Comparison of ENCODE assay signal across 22 cellular contexts in the genomic region with DNA sequence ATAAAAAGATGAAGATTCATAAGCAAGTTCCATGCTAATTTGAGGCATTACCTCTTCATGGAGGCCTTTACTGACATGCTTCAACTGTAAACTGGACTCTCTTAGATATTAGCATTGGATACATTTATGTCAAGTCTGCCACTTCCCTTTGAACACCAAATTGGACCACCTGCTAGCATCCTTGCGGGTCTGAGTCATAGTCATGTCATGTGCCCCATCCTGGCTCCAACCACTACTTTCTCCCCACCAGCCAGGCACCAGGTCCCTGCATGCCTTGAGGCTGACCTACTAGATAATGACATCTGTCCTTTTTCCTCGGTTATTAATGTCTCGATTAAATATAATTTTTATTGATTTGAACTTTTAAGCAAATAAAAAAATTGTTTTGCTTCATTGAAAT. TPM values are rescaled to one million over a fixed set of nuclear protein-coding genes. Genes with fewer than 3 reads are reported as not detected.
DNase-seq lines count a peak whose midpoint lies in the region; ATAC-seq and TF ChIP-seq lines count a peak whose summit lies in the region.
"Had no signal": no experiment of that assay in that cellular context is flagged by ENCODE, and none has a peak within 500 bp of the region (broad histone marks: within the 10 kb centered on the region; RNA-seq: fewer than 3 reads in every experiment).

No MANE protein-coding gene starts in this region.

- in situ Hi-C loops in astrocyte of the spinal cord (cut with HindIII; ENCODE audit: low sequenced_read_pairs) (loop anchor here (25.0 kb wide), 1 partner anchor 450 kb away; no protein-coding TSS in a partner anchor), GM13977 (cut with MboI; ENCODE audit: low pct_unique_long_range_greater_than_20kb, low sequenced_read_pairs, unreplicated experiment) (no loop called here)

- DNase-seq in DMS 273 (lab: John Stamatoyannopoulos, UW; ENCODE audit: unreplicated experiment) (peak; percentile 27), DMS 273 treated with DMSO at 0.1 percent for 48 hours (lab: John Stamatoyannopoulos, UW) (no peak), NB4 (ENCODE audit: low read depth) (peak; percentile 40), astrocyte of the spinal cord (ENCODE audit: low read depth, low spot score) (peak; percentile 52), osteoblast (ENCODE audit: insufficient read length, low spot score, missing footprints) (peak; percentile 9), T-helper 2 cell (no peak), GM13977 (ENCODE audit: low spot score) (no peak)
- DNase-seq: activated CD4-positive, alpha-beta T cell treated with anti-CD3 and anti-CD28 coated beads for 4 hours; gastrocnemius medialis; KG1; left colon; NCI-H2107; NCI-H524 treated with DMSO at 0.1 percent for 48 hours; posterior cingulate gyrus; sigmoid colon; stimulated activated naive CD4-positive, alpha-beta T cell treated with Interleukin-2 at 50 U/mL for 16 hours; tibial artery had no signal

- no peak overlapping the region for H3K4me3 ChIP-seq in NB4 (ENCODE audit: low read depth, low read length)
- H3K4me3 ChIP-seq in astrocyte of the spinal cord (ENCODE audit: low read depth, low read length): no peak overlapping the region
- no peak overlapping the region for H3K4me3 ChIP-seq in osteoblast (ENCODE audit: insufficient read depth, low read length)
- H3K4me3 ChIP-seq: BLaER1 treated with 17β-estradiol and CSF1 and Interleukin-3, amounts not matched to agents 10 nM and 100 nM; gastrocnemius medialis; sigmoid colon; tibial artery had no signal

- no peaks in the 10 kb centered on the region for H3K9me3 ChIP-seq in osteoblast (ENCODE audit: low read depth, low read length)
- H3K9me3 ChIP-seq: gastrocnemius medialis, sigmoid colon had no signal

- TF ChIP-seq CTCF in NB4 (IDR thresholded peaks at IDR 0.05; ENCODE audit: low read depth, low read length) (no peak), astrocyte of the spinal cord (IDR thresholded peaks at IDR 0.05; ENCODE audit: low read depth, low read length) (no peak), osteoblast (IDR thresholded peaks at IDR 0.05; ENCODE audit: extremely low read depth, low read depth, low read length) (no peak), GM13977 (IDR thresholded peaks at IDR 0.05; ENCODE audit: extremely low read depth, insufficient read depth, missing control alignments) (no peak)

- H2AFZ ChIP-seq in osteoblast (ENCODE audit: low read length): no peak overlapping the region

- no peaks in the 10 kb centered on the region for H3K27me3 ChIP-seq in osteoblast (ENCODE audit: insufficient read depth, low read length)
- H3K27me3 ChIP-seq: BLaER1 treated with 17β-estradiol and CSF1 and Interleukin-3, amounts not matched to agents 10 nM and 100 nM; gastrocnemius medialis; sigmoid colon; tibial artery had no signal

- no peaks in the 10 kb centered on the region for H4K20me1 ChIP-seq in osteoblast (ENCODE audit: insufficient read depth, low read length)
- H4K20me1 ChIP-seq: BLaER1 treated with 17β-estradiol and CSF1 and Interleukin-3, amounts not matched to agents 10 nM and 100 nM had no signal

- H3K36me3 ChIP-seq in osteoblast (ENCODE audit: insufficient read depth, low read length): no peaks in the 10 kb centered on the region
- H3K36me3 ChIP-seq: BLaER1 treated with 17β-estradiol and CSF1 and Interleukin-3, amounts not matched to agents 10 nM and 100 nM; gastrocnemius medialis; sigmoid colon; tibial artery had no signal

- H3K4me1 ChIP-seq in osteoblast (ENCODE audit: insufficient read depth, low read length): no peaks in the 10 kb centered on the region
- H3K4me1 ChIP-seq: gastrocnemius medialis, sigmoid colon, tibial artery had no signal

- no peaks in the 10 kb centered on the region for H3K79me2 ChIP-seq in osteoblast (ENCODE audit: insufficient read depth, low read length)

- ATAC-seq in HG03354 (IDR thresholded peaks at IDR 0.05; ENCODE audit: poor library complexity, severe bottlenecking, unreplicated experiment): no peak
- ATAC-seq: gastrocnemius medialis; left colon; natural killer cell treated with Interleukin-12 subunit alpha and Interleukin-12 subunit beta and Interleukin-15 and Interleukin-18, amount 100 ng/mL, for 72 hours had no signal

- no peak for TF ChIP-seq POLR2A in NB4 (IDR thresholded peaks at IDR 0.05; ENCODE audit: extremely low read depth, insufficient read length)

- no peak overlapping the region for H3K27ac ChIP-seq in osteoblast (ENCODE audit: low read depth, low read length)
- H3K27ac ChIP-seq: 22Rv1; BLaER1 treated with 17β-estradiol and CSF1 and Interleukin-3, amounts not matched to agents 10 nM and 100 nM; epithelial cell of prostate; gastrocnemius medialis; sigmoid colon; tibial artery had no signal

- no peak overlapping the region for H3K4me2 ChIP-seq in osteoblast (ENCODE audit: insufficient read depth, low read length)
- H3K4me2 ChIP-seq: BLaER1 treated with 17β-estradiol and CSF1 and Interleukin-3, amounts not matched to agents 10 nM and 100 nM had no signal

RNA-seq across cellular contexts. Expression of gene EEA1, which starts 32.9 kb away (rescaled TPM):
- total RNA-seq in osteoblast: 32.9 and 40.7 TPM in 2 replicates

Comparison
In these comparisons a context has a peak if more than half of its experiments do, and no peak if none do; other contexts are left out.
1. DNase-seq: peak in DMS 273 (single experiment), NB4 (single experiment), astrocyte of the spinal cord (single experiment) and osteoblast (single experiment); none in DMS 273 treated with DMSO at 0.1 percent for 48 hours (single experiment), T-helper 2 cell (0 of 5) and GM13977 (single experiment).